Comparison of ENCODE assay signal across 10 cellular contexts in the genomic region with DNA sequence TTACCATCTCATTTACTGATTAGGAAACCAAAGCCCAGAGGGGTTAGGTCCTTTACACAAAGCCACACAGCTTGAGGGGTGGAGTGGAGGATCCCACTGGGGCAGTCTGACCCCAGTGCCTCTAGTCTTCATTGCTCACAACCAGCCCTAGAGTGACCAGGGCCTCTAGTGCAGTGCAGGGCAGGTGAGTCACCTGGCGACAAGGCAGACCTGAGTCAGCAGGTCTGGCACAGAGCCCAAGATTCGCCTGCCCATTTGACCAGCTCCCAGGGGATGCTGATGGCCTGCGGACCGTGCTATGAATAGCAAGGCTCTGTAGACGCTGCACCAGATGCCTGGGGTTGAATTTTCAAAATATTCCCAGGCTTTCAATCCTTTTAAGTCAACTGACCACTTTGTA. TPM values are rescaled to one million over a fixed set of nuclear protein-coding genes. Genes with fewer than 3 reads are reported as not detected.
DNase-seq lines count a peak whose midpoint lies in the region; ATAC-seq and TF ChIP-seq lines count a peak whose summit lies in the region.
"Had no signal": no experiment of that assay in that cellular context is flagged by ENCODE, and none has a peak within 500 bp of the region (broad histone marks: within the 10 kb centered on the region; RNA-seq: fewer than 3 reads in every experiment).

No MANE protein-coding gene starts in this region.

- 71% methylated on average over 5 of the region's 5 CpGs for WGBS in hepatocyte (ENCODE audit: low lambda C conversion rate, missing lambda C conversion rate)
- 49 to 59% methylated on average over 4 to 5 of the region's 5 CpGs for WGBS in tibial nerve, 2 donors
- WGBS in right cardiac atrium, result 64% methylated on average over 5 of the region's 5 CpGs

- H3K79me2 ChIP-seq in hepatocyte, result no peaks in the 10 kb centered on the region

- H4K20me1 ChIP-seq in hepatocyte (ENCODE audit: insufficient read depth, poor library complexity, severe bottlenecking), result no peaks in the 10 kb centered on the region

- no peaks in the 10 kb centered on the region for H3K27me3 Mint-ChIP-seq in Calu3 (ENCODE audit: unreplicated experiment)
- H3K27me3 Mint-ChIP-seq: CD4-positive, alpha-beta memory T cell had no signal

- CTCF ChIA-PET in Calu3 (lab: Charles Lee), result interaction anchor here (0.7 to 1.8 kb wide), 7 partner anchors 8 to 62 kb away, joined by 3 to 8 read pairs (median 4); partner anchors contain the start of genes FAM217B and PPP1R3D

- DNase-seq in Calu3, result peak; percentile 97
- peak; percentile 42 for DNase-seq in NCI-H69 (lab: John Stamatoyannopoulos, UW)
- peak; percentile 62 for DNase-seq in hepatocyte (ENCODE audit: low spot score)
- DNase-seq in GM13976 (ENCODE audit: low spot score), result no peak
- no peak for DNase-seq in tibial nerve (ENCODE audit: low spot score in 2 of 2)
- DNase-seq in right cardiac atrium, result no peak
- DNase-seq: activated CD8-positive, alpha-beta memory T cell treated with anti-CD3 and anti-CD28 coated beads for 24 hours; CD4-positive, alpha-beta memory T cell had no signal

- BruUV-seq in Calu3 (replicated peaks; lab: Mats Ljungman, UMichigan), result no TSS peak

- no peaks in the 10 kb centered on the region for H3K36me3 Mint-ChIP-seq in Calu3 (ENCODE audit: insufficient read depth, unreplicated experiment)

- H3K4me2 ChIP-seq in hepatocyte, result no peak overlapping the region

- ATAC-seq in right cardiac atrium, result no peak

- H3K36me3 ChIP-seq in hepatocyte (replicated peaks; ENCODE audit: insufficient read depth, low read depth) (no peaks in the 10 kb centered on the region), tibial nerve (peaks cover 0 to 20% (median 0%) of the 10 kb centered on the region in 3 donors)
- H3K36me3 ChIP-seq: suprapubic skin had no signal

- peaks cover 20% of the 10 kb centered on the region for H3K4me1 Mint-ChIP-seq in Calu3 (ENCODE audit: low read depth, unreplicated experiment)
- H3K4me1 Mint-ChIP-seq: CD4-positive, alpha-beta memory T cell had no signal

- no peak for TF ChIP-seq POLR2A in tibial nerve (IDR thresholded peaks at IDR 0.05)

- no peak overlapping the region for H2AFZ ChIP-seq in hepatocyte

- H3K9me3 ChIP-seq in hepatocyte (ENCODE audit: low read depth) (no peaks in the 10 kb centered on the region), tibial nerve (no peaks in the 10 kb centered on the region), right cardiac atrium (ENCODE audit: control insufficient read depth, low read length) (no peaks in the 10 kb centered on the region)
- H3K9me3 ChIP-seq: suprapubic skin had no signal

- TF ChIP-seq CTCF in Calu3 (IDR thresholded peaks at IDR 0.05; ENCODE audit: unreplicated experiment) (no peak), hepatocyte (IDR thresholded peaks at IDR 0.05; ENCODE audit: poor library complexity) (no peak), GM13976 (IDR thresholded peaks at IDR 0.05; ENCODE audit: borderline replicate concordance, control extremely low read depth, extremely low read depth, insufficient read depth, missing control alignments) (no peak), tibial nerve (IDR thresholded peaks at IDR 0.05) (no peak)

- no peaks in the 10 kb centered on the region for H3K4me1 ChIP-seq in hepatocyte (ENCODE audit: insufficient read depth)
- no peaks in the 10 kb centered on the region for H3K4me1 ChIP-seq in tibial nerve
- no peaks in the 10 kb centered on the region for H3K4me1 ChIP-seq in right cardiac atrium (ENCODE audit: control insufficient read depth, insufficient read depth, low read length)
- H3K4me1 ChIP-seq: suprapubic skin had no signal

- H3K27ac ChIP-seq in hepatocyte (no peak overlapping the region), tibial nerve (no peak overlapping the region), right cardiac atrium (ENCODE audit: low read length) (no peak overlapping the region)
- H3K27ac ChIP-seq: SK-N-MC, suprapubic skin had no signal

- H3K4me3 Mint-ChIP-seq in Calu3 (ENCODE audit: low read depth, unreplicated experiment), result no peak overlapping the region

- in situ Hi-C loops in GM13976 (cut with MboI; ENCODE audit: low sequenced_read_pairs, unreplicated experiment), result no loop called here

- no peak for TF ChIP-seq EP300 in tibial nerve (IDR thresholded peaks at IDR 0.05)

- no peaks in the 10 kb centered on the region for H3K9me2 ChIP-seq in hepatocyte (replicated peaks; ENCODE audit: insufficient read depth)

- intact Hi-C loops in Calu3 (cut with micrococcal nuclease; ENCODE audit: unreplicated experiment), result no loop called here
- intact Hi-C loops in right cardiac atrium (cut with DNase I), result no loop called here

- no peaks in the 10 kb centered on the region for H3K9me3 Mint-ChIP-seq in Calu3 (ENCODE audit: low read depth, unreplicated experiment)
- H3K9me3 Mint-ChIP-seq: CD4-positive, alpha-beta memory T cell had no signal

- H3K4me3 ChIP-seq in hepatocyte (no peak overlapping the region), tibial nerve (no peak overlapping the region), right cardiac atrium (ENCODE audit: low read length) (no peak overlapping the region)
- H3K4me3 ChIP-seq: SK-N-MC, suprapubic skin had no signal

- H3K27me3 ChIP-seq in hepatocyte, result no peaks in the 10 kb centered on the region
- no peaks in the 10 kb centered on the region for H3K27me3 ChIP-seq in tibial nerve
- no peaks in the 10 kb centered on the region for H3K27me3 ChIP-seq in right cardiac atrium (ENCODE audit: control insufficient read depth, insufficient read depth)
- H3K27me3 ChIP-seq: suprapubic skin had no signal

- peak overlapping the region; percentile 31 for H3K27ac Mint-ChIP-seq in Calu3 (ENCODE audit: unreplicated experiment)
- H3K27ac Mint-ChIP-seq: CD4-positive, alpha-beta memory T cell had no signal

RNA-seq across cellular contexts. Expression of gene CDH26, which starts 29.9 kb away (rescaled TPM):
- 0.76 and 1.1 TPM in 2 replicates for total RNA-seq in Calu3 (2022)
- total RNA-seq in hepatocyte, result 0.88 and 2.2 TPM in 2 replicates
- 0.96 and 2.3 TPM in 2 replicates for polyA plus RNA-seq in hepatocyte
- 1 to 10 TPM; 1.3 to 4.8 (median 2.6) TPM for total RNA-seq in tibial nerve
- total RNA-seq in right cardiac atrium, result 1 to 10 TPM in 3 of 4 donors, under 1 TPM in 1; 0.39 to 1.7 (median 1.3) TPM
- polyA plus RNA-seq in right cardiac atrium, result 0.88 TPM

RNA-seq across cellular contexts. Expression of gene FAM217B, which starts 48.0 kb away (rescaled TPM):
- total RNA-seq in Calu3 (2022) (32.3 and 34.4 TPM in 2 replicates), hepatocyte (10.9 and 14.7 TPM in 2 replicates), tibial nerve (10 to 100 TPM in 3 of 4 donors, 1 to 10 TPM in 1; 9.0 to 34.3 (median 12.3) TPM), right cardiac atrium (10 to 100 TPM; 13.6 to 27.6 (median 25.7) TPM)
- polyA plus RNA-seq in hepatocyte (15.2 and 15.3 TPM in 2 replicates), right cardiac atrium (5.5 TPM)

RNA-seq across cellular contexts. Expression of gene PPP1R3D, which starts 48.0 kb away (rescaled TPM):
- 16.6 and 17.9 TPM in 2 replicates for total RNA-seq in Calu3 (2022)
- total RNA-seq in hepatocyte, result 6.1 and 7.0 TPM in 2 replicates
- 3.2 and 3.4 TPM in 2 replicates for polyA plus RNA-seq in hepatocyte
- 1 to 10 TPM; 7.2 to 8.7 (median 8.0) TPM for total RNA-seq in tibial nerve
- 10 to 100 TPM in 2 of 4 donors, 1 to 10 TPM in 2; 6.3 to 12.2 (median 9.7) TPM for total RNA-seq in right cardiac atrium
- 4.9 TPM for polyA plus RNA-seq in right cardiac atrium

RNA-seq across cellular contexts. Expression of gene SYCP2, which starts 54.7 kb away (rescaled TPM):
- total RNA-seq in Calu3 (2022) (56.0 and 58.1 TPM in 2 replicates), hepatocyte (1.5 and 1.7 TPM in 2 replicates), tibial nerve (1 to 10 TPM; 3.1 to 4.2 (median 3.6) TPM), right cardiac atrium (1 to 10 TPM; 1.6 to 1.8 (median 1.7) TPM)
- polyA plus RNA-seq in hepatocyte (1.1 and 1.2 TPM in 2 replicates), right cardiac atrium (1.7 TPM)

Comparison
In these comparisons a context has a peak if more than half of its experiments do, and no peak if none do; other contexts are left out.
1. DNase-seq: peak in Calu3 (single experiment), NCI-H69 (single experiment) and hepatocyte (single experiment); none in GM13976 (single experiment), tibial nerve (0 of 2) and right cardiac atrium (0 of 3).